12 cellular contexts compared by ENCODE assay signal in genomic region chr17:57915532-57915931, GRCh38. TPM values are rescaled to one million over a fixed set of nuclear protein-coding genes. Genes with fewer than 3 reads are reported as not detected.
DNase-seq lines count a peak whose midpoint lies in the region; ATAC-seq and TF ChIP-seq lines count a peak whose summit lies in the region.
"Had no signal": no experiment of that assay in that cellular context is flagged by ENCODE, and none has a peak within 500 bp of the region (broad histone marks: within the 10 kb centered on the region; RNA-seq: fewer than 3 reads in every experiment).

No MANE protein-coding gene starts in this region.

- H3K27me3 ChIP-seq in BLaER1 (no peaks in the 10 kb centered on the region), Panc1 (ENCODE audit: control insufficient read depth, insufficient read depth, low read length) (no peaks in the 10 kb centered on the region), cardiac muscle cell (no peaks in the 10 kb centered on the region), osteoblast (ENCODE audit: insufficient read depth, low read length) (no peaks in the 10 kb centered on the region)
- H3K27me3 ChIP-seq: ovary had no signal

- intact Hi-C loops in Panc1 (cut with micrococcal nuclease; ENCODE audit: unreplicated experiment) = no loop called here

- H3K27ac ChIP-seq in BLaER1 = peak overlapping the region; percentile 61
- H3K27ac ChIP-seq in Panc1 (ENCODE audit: low read length) = peak overlapping the region; percentile 1
- peak overlapping the region; percentile 33 for H3K27ac ChIP-seq in cardiac muscle cell
- no peak overlapping the region for H3K27ac ChIP-seq in osteoblast (ENCODE audit: low read depth, low read length)
- H3K27ac ChIP-seq: KMS-11, ovary had no signal

- TF ChIP-seq CTCF in Panc1 (IDR thresholded peaks at IDR 0.05) (no peak), cardiac muscle cell (IDR thresholded peaks at IDR 0.05; ENCODE audit: low read depth, low read length) (no peak), osteoblast (IDR thresholded peaks at IDR 0.05; ENCODE audit: extremely low read depth, low read depth, low read length) (no peak)

- H3K9ac ChIP-seq in BLaER1 = no peak overlapping the region; the same call in 1 of the 2 replicates
- H3K9ac ChIP-seq: KMS-11 had no signal

- H2AFZ ChIP-seq in osteoblast (ENCODE audit: low read length) = no peak overlapping the region

- no TSS peak for BruUV-seq in Panc1 (replicated peaks; lab: Mats Ljungman, UMichigan)

- H3K4me1 ChIP-seq in BLaER1 (peaks cover 65% of the 10 kb centered on the region), Panc1 (ENCODE audit: control insufficient read depth, insufficient read depth, low read length) (peaks cover 69% of the 10 kb centered on the region), cardiac muscle cell (ENCODE audit: low read depth) (peaks cover 24% of the 10 kb centered on the region), osteoblast (ENCODE audit: insufficient read depth, low read length) (peaks cover 28% of the 10 kb centered on the region)

- H3K79me2 ChIP-seq in osteoblast (ENCODE audit: insufficient read depth, low read length) = peaks cover 78% of the 10 kb centered on the region

- CTCF ChIA-PET in Panc1 (lab: Charles Lee) = no interaction called here

- in situ Hi-C loops in Panc1 (cut with HindIII; ENCODE audit: low pct_unique_long_range_greater_than_20kb, low sequenced_read_pairs) = no loop called here

- no peaks in the 10 kb centered on the region for H3K36me3 ChIP-seq in BLaER1
- H3K36me3 ChIP-seq in Panc1 (ENCODE audit: control insufficient read depth, insufficient read depth, low read length) = no peaks in the 10 kb centered on the region
- no peaks in the 10 kb centered on the region for H3K36me3 ChIP-seq in cardiac muscle cell
- H3K36me3 ChIP-seq in osteoblast (ENCODE audit: insufficient read depth, low read length) = no peaks in the 10 kb centered on the region
- H3K36me3 ChIP-seq: ovary had no signal

- DNase-seq in Panc1 (ENCODE audit: low read depth, low spot score) = no peak
- peak in 1 of 2 donors; percentile 38 for DNase-seq in cardiac muscle cell (ENCODE audit: low read depth in 1 of 2, low spot score in 1 of 2)
- DNase-seq in osteoblast (ENCODE audit: insufficient read length, low spot score, missing footprints) = peak; percentile 53
- DNase-seq in kidney tubule cell (ENCODE audit: low spot score) = no peak
- no peak for DNase-seq in KG1 (lab: John Stamatoyannopoulos, UW)
- DNase-seq in CD1c-positive myeloid dendritic cell (ENCODE audit: extremely low spot score) = no peak
- DNase-seq: activated CD4-positive, alpha-beta T cell treated with anti-CD3 and anti-CD28 coated beads, Interleukin-2, amount 50 U/mL, for 1 hour; activated naive CD4-positive, alpha-beta T cell treated with anti-CD3 and anti-CD28 coated beads, Interleukin-2, amount 10 ng/mL, durations not matched to agents 7 days and 5 days had no signal

- H3K4me3 ChIP-seq in BLaER1 = no peak overlapping the region
- no peak overlapping the region for H3K4me3 ChIP-seq in Panc1 (ENCODE audit: low read depth in 2 of 2, low read length in 2 of 2)
- H3K4me3 ChIP-seq in cardiac muscle cell = no peak overlapping the region
- no peak overlapping the region for H3K4me3 ChIP-seq in osteoblast (ENCODE audit: insufficient read depth, low read length)
- H3K4me3 ChIP-seq: ovary had no signal

- H3K9me3 ChIP-seq in BLaER1 (no peaks in the 10 kb centered on the region), Panc1 (ENCODE audit: control insufficient read depth, insufficient read depth, low read depth, low read length) (no peaks in the 10 kb centered on the region), cardiac muscle cell (ENCODE audit: low read depth) (no peaks in the 10 kb centered on the region), osteoblast (ENCODE audit: low read depth, low read length) (no peaks in the 10 kb centered on the region)
- H3K9me3 ChIP-seq: ovary had no signal

- POLR2A ChIA-PET in Panc1 (lab: Charles Lee) = no interaction called here

- H4K20me1 ChIP-seq in BLaER1 = no peaks in the 10 kb centered on the region
- H4K20me1 ChIP-seq in osteoblast (ENCODE audit: insufficient read depth, low read length) = peaks cover 40% of the 10 kb centered on the region

- ATAC-seq in Panc1 (no peak), GM21619 (IDR thresholded peaks at IDR 0.05; ENCODE audit: unreplicated experiment) (no peak)

- H3K4me2 ChIP-seq in BLaER1 = peak overlapping the region; percentile 77
- no peak overlapping the region for H3K4me2 ChIP-seq in osteoblast (ENCODE audit: insufficient read depth, low read length)
- H3K4me2 ChIP-seq: KMS-11 had no signal

RNA-seq across cellular contexts. Expression of gene CUEDC1, which starts 39.7 kb away (rescaled TPM):
- total RNA-seq in Panc1 (2021; ENCODE audit: unreplicated experiment) (103 TPM), cardiac muscle cell (14.8 and 18.3 TPM in 2 replicates), osteoblast (21.0 and 22.4 TPM in 2 replicates)
- 107 TPM for polyA plus RNA-seq in Panc1 (2012; ENCODE audit: insufficient read length)
- 10.9 and 15.3 TPM in 2 replicates for polyA plus RNA-seq in cardiac muscle cell
